8 cellular contexts compared by ENCODE assay signal in genomic region chr21:34074283-34075098, GRCh38. TPM values are rescaled to one million over a fixed set of nuclear protein-coding genes. Genes with fewer than 3 reads are reported as not detected.
DNase-seq lines count a peak whose midpoint lies in the region; ATAC-seq and TF ChIP-seq lines count a peak whose summit lies in the region.

No MANE protein-coding gene starts in this region.

- TF ChIP-seq CTCF in glutamatergic neuron (IDR thresholded peaks at IDR 0.05; ENCODE audit: partially characterized antibody, unreplicated experiment), result peak; percentile 39
- TF ChIP-seq CTCF in sigmoid colon (IDR thresholded peaks at IDR 0.05), result peak in 1 of 4 experiments; percentile 23

- 4 to 25% methylated on average over 32 of the region's 32 CpGs for WGBS in sigmoid colon, 2 donors

- peaks cover 51% of the 10 kb centered on the region for H3K36me3 Mint-ChIP-seq in activated T-cell treated with anti-CD3 and anti-CD28 coated beads, Interleukin-2, amount 50 U/mL, for 24 hours (ENCODE audit: low read depth)
- H3K36me3 Mint-ChIP-seq in glutamatergic neuron (ENCODE audit: unreplicated experiment), result no peaks in the 10 kb centered on the region

- H3K4me3 Mint-ChIP-seq in activated T-cell treated with anti-CD3 and anti-CD28 coated beads, Interleukin-2, amount 50 U/mL, for 24 hours, result peak overlapping the region; percentile 96
- peak overlapping the region; percentile 95 for H3K4me3 Mint-ChIP-seq in glutamatergic neuron (ENCODE audit: unreplicated experiment)

- TF ChIP-seq EP300 in sigmoid colon (IDR thresholded peaks at IDR 0.05), result no peak

- peak overlapping the region; percentile 38 to 81 (median 70) for H3K4me3 ChIP-seq in sigmoid colon

- peak overlapping the region in 3 of 4 donors; percentile 82 to 93 (median 92) for H3K27ac ChIP-seq in sigmoid colon

- peak; percentile 16 for DNase-seq in stimulated activated CD4-positive, alpha-beta T cell treated with anti-CD3 and anti-CD28 coated beads, Interleukin-12 subunit alpha, Interleukin-12 subunit beta, amount 100 ng/mL, for 4 hours
- no peak for DNase-seq in stimulated activated CD4-positive, alpha-beta T cell treated with anti-CD3 and anti-CD28 coated beads, Interleukin-1b, Interleukin-23, amount 100 ng/mL, for 48 hours
- DNase-seq in activated T-cell treated with anti-CD3 and anti-CD28 coated beads, Interleukin-2, amount 50 U/mL, for 24 hours, result peak; percentile 48
- DNase-seq in glutamatergic neuron (no peak), sigmoid colon (no peak), activated gamma-delta T cell (lab: John Stamatoyannopoulos, UW) (no peak), NCI-H1930 (lab: John Stamatoyannopoulos, UW) (no peak)

- H3K36me3 ChIP-seq in sigmoid colon, result no peaks in the 10 kb centered on the region

- no peaks in the 10 kb centered on the region for H3K27me3 Mint-ChIP-seq in activated T-cell treated with anti-CD3 and anti-CD28 coated beads, Interleukin-2, amount 50 U/mL, for 24 hours
- H3K27me3 Mint-ChIP-seq in glutamatergic neuron (ENCODE audit: unreplicated experiment), result peaks cover 10% of the 10 kb centered on the region

- no peak for TF ChIP-seq POLR2A in sigmoid colon (IDR thresholded peaks at IDR 0.05)

- no peaks in the 10 kb centered on the region for H3K27me3 ChIP-seq in sigmoid colon

- peak overlapping the region; percentile 95 for H3K27ac Mint-ChIP-seq in activated T-cell treated with anti-CD3 and anti-CD28 coated beads, Interleukin-2, amount 50 U/mL, for 24 hours
- peak overlapping the region; percentile 75 for H3K27ac Mint-ChIP-seq in glutamatergic neuron (ENCODE audit: unreplicated experiment)

- intact Hi-C loops in sigmoid colon (cut with DNase I), result loop anchor here (2.0 to 10.0 kb wide), 4 partner anchors 52 to 430 kb away; partner anchors contain the start of genes CRYZL1 and ITSN1

- H3K4me1 ChIP-seq in sigmoid colon, result peaks cover 0 to 56% (median 54%) of the 10 kb centered on the region in 4 donors

- peaks cover 53% of the 10 kb centered on the region for H3K4me1 Mint-ChIP-seq in activated T-cell treated with anti-CD3 and anti-CD28 coated beads, Interleukin-2, amount 50 U/mL, for 24 hours (ENCODE audit: low read depth)
- peaks cover 8% of the 10 kb centered on the region for H3K4me1 Mint-ChIP-seq in glutamatergic neuron (ENCODE audit: low read depth, unreplicated experiment)

- ATAC-seq in HG03139 (IDR thresholded peaks at IDR 0.05; ENCODE audit: unreplicated experiment), result no peak

- H3K9me3 ChIP-seq in sigmoid colon, result no peaks in the 10 kb centered on the region

- H3K9me3 Mint-ChIP-seq in activated T-cell treated with anti-CD3 and anti-CD28 coated beads, Interleukin-2, amount 50 U/mL, for 24 hours, result no peaks in the 10 kb centered on the region
- peaks cover 9% of the 10 kb centered on the region for H3K9me3 Mint-ChIP-seq in glutamatergic neuron (ENCODE audit: unreplicated experiment)

RNA-seq across cellular contexts. Expression of gene MRPS6, which starts 1.1 kb away (rescaled TPM):
- total RNA-seq in glutamatergic neuron (ENCODE audit: unreplicated experiment) (31.6 TPM), sigmoid colon (10 to 100 TPM; 41.0 to 95.8 (median 70.7) TPM)
- polyA plus RNA-seq in sigmoid colon, result 100 to 1,000 TPM in 1 of 3 donors, 10 to 100 TPM in 2; 60.0 to 118 (median 88.3) TPM

RNA-seq across cellular contexts. Expression of gene SLC5A3, which starts 1.1 kb away (rescaled TPM):
- 5.5 TPM for total RNA-seq in glutamatergic neuron (ENCODE audit: unreplicated experiment)
- 10 to 100 TPM; 20.6 to 41.8 (median 22.7) TPM for total RNA-seq in sigmoid colon
- 1 to 10 TPM in 2 of 3 donors, under 1 TPM in 1; 0.60 to 3.6 (median 1.2) TPM for polyA plus RNA-seq in sigmoid colon

Comparison
In these comparisons a context has a peak if more than half of its experiments do, and no peak if none do; other contexts are left out.
1. DNase-seq: peak in stimulated activated CD4-positive, alpha-beta T cell treated with anti-CD3 and anti-CD28 coated beads, Interleukin-12 subunit alpha, Interleukin-12 subunit beta, amount 100 ng/mL, for 4 hours (single experiment) and activated T-cell treated with anti-CD3 and anti-CD28 coated beads, Interleukin-2, amount 50 U/mL, for 24 hours (single experiment); none in stimulated activated CD4-positive, alpha-beta T cell treated with anti-CD3 and anti-CD28 coated beads, Interleukin-1b, Interleukin-23, amount 100 ng/mL, for 48 hours (single experiment), glutamatergic neuron (single experiment), sigmoid colon (single experiment), activated gamma-delta T cell (single experiment) and NCI-H1930 (0 of 2).